Comparison of ENCODE assay signal across 2 cellular contexts in the genomic region with DNA sequence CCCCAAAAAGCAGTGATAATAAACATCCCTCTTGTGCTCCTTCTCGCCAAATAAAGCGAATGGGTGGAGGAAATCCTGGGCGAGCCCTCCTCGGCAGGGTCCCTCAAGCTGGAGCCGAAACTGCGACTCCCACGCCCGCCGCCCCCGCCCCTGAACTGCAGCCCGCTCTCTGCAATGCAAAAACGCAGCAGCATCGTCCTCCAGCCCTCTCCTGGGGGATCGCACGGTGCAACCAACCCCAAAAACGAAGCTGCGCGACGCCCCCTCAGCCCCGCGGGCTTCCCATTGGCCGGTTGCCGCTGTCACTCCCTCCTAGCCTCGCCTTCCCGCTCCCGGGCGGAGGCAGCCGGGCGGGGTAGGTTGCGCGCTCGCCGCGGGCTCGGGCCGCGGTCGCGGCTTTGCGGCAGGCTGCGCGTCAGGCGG.
TF ChIP-seq lines count a peak whose summit lies in the region.

A gene with protein sequence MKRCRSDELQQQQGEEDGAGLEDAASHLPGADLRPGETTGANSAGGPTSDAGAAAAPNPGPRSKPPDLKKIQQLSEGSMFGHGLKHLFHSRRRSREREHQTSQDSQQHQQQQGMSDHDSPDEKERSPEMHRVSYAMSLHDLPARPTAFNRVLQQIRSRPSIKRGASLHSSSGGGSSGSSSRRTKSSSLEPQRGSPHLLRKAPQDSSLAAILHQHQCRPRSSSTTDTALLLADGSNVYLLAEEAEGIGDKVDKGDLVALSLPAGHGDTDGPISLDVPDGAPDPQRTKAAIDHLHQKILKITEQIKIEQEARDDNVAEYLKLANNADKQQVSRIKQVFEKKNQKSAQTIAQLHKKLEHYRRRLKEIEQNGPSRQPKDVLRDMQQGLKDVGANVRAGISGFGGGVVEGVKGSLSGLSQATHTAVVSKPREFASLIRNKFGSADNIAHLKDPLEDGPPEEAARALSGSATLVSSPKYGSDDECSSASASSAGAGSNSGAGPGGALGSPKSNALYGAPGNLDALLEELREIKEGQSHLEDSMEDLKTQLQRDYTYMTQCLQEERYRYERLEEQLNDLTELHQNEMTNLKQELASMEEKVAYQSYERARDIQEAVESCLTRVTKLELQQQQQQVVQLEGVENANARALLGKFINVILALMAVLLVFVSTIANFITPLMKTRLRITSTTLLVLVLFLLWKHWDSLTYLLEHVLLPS (plus strand): TSS at position 363 of the 423 bp plus-strand sequence. CDS start 619 bp downstream, outside the sequence.

TF ChIP-seq in GM23338, 12 proteins besides CTCF, POLR2A, EP300 and RAD21 (continued from another document):
- TF ChIP-seq ZNF462 (CRISPR knock-in tag; IDR thresholded peaks at IDR 0.05) (no peak), POLR2AphosphoS5 (IDR thresholded peaks at IDR 0.05; ENCODE audit: low read depth) (peak; percentile 59), JUNB (IDR thresholded peaks at IDR 0.05; ENCODE audit: unreplicated experiment) (no peak), EZH2phosphoT487 (IDR thresholded peaks at IDR 0.05; ENCODE audit: unreplicated experiment) (no peak), ZNF331 (CRISPR knock-in tag; IDR thresholded peaks at IDR 0.05; ENCODE audit: low read depth) (no peak)
- TF ChIP-seq, protein P1, sequence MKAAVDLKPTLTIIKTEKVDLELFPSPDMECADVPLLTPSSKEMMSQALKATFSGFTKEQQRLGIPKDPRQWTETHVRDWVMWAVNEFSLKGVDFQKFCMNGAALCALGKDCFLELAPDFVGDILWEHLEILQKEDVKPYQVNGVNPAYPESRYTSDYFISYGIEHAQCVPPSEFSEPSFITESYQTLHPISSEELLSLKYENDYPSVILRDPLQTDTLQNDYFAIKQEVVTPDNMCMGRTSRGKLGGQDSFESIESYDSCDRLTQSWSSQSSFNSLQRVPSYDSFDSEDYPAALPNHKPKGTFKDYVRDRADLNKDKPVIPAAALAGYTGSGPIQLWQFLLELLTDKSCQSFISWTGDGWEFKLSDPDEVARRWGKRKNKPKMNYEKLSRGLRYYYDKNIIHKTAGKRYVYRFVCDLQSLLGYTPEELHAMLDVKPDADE (IDR thresholded peaks at IDR 0.05), result no peak

TF ChIP-seq in SK-N-SH treated with all-trans-retinoic acid at 6 μM for 48 hours, 23 proteins besides CTCF, POLR2A, EP300 and RAD21 (continued from another document):
- TF ChIP-seq ZC3H10 (CRISPR knock-in tag; IDR thresholded peaks at IDR 0.05) (no peak), CREB5 (CRISPR knock-in tag; IDR thresholded peaks at IDR 0.05; ENCODE audit: low read depth) (no peak), OSR1 (CRISPR knock-in tag; IDR thresholded peaks at IDR 0.05) (no peak), ZFP30 (CRISPR knock-in tag; IDR thresholded peaks at IDR 0.05) (no peak), ZNF565 (CRISPR knock-in tag; conservative IDR thresholded peaks at IDR 0.05; ENCODE audit: low read depth) (no peak), POU6F1 (CRISPR knock-in tag; IDR thresholded peaks at IDR 0.05; ENCODE audit: borderline replicate concordance, low read depth) (no peak), SNAI2 (CRISPR knock-in tag; IDR thresholded peaks at IDR 0.05) (no peak), ESRRG (CRISPR knock-in tag; IDR thresholded peaks at IDR 0.05) (no peak), ARNTL (CRISPR knock-in tag; IDR thresholded peaks at IDR 0.05; ENCODE audit: borderline replicate concordance, low read depth) (no peak)
- TF ChIP-seq, protein P2, sequence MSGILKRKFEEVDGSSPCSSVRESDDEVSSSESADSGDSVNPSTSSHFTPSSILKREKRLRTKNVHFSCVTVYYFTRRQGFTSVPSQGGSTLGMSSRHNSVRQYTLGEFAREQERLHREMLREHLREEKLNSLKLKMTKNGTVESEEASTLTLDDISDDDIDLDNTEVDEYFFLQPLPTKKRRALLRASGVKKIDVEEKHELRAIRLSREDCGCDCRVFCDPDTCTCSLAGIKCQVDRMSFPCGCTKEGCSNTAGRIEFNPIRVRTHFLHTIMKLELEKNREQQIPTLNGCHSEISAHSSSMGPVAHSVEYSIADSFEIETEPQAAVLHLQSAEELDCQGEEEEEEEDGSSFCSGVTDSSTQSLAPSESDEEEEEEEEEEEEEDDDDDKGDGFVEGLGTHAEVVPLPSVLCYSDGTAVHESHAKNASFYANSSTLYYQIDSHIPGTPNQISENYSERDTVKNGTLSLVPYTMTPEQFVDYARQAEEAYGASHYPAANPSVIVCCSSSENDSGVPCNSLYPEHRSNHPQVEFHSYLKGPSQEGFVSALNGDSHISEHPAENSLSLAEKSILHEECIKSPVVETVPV (CRISPR knock-in tag; IDR thresholded peaks at IDR 0.05), result no peak
- TF ChIP-seq, protein P3, sequence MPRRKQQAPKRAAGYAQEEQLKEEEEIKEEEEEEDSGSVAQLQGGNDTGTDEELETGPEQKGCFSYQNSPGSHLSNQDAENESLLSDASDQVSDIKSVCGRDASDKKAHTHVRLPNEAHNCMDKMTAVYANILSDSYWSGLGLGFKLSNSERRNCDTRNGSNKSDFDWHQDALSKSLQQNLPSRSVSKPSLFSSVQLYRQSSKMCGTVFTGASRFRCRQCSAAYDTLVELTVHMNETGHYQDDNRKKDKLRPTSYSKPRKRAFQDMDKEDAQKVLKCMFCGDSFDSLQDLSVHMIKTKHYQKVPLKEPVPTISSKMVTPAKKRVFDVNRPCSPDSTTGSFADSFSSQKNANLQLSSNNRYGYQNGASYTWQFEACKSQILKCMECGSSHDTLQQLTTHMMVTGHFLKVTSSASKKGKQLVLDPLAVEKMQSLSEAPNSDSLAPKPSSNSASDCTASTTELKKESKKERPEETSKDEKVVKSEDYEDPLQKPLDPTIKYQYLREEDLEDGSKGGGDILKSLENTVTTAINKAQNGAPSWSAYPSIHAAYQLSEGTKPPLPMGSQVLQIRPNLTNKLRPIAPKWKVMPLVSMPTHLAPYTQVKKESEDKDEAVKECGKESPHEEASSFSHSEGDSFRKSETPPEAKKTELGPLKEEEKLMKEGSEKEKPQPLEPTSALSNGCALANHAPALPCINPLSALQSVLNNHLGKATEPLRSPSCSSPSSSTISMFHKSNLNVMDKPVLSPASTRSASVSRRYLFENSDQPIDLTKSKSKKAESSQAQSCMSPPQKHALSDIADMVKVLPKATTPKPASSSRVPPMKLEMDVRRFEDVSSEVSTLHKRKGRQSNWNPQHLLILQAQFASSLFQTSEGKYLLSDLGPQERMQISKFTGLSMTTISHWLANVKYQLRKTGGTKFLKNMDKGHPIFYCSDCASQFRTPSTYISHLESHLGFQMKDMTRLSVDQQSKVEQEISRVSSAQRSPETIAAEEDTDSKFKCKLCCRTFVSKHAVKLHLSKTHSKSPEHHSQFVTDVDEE (CRISPR knock-in tag; IDR thresholded peaks at IDR 0.05), result no peak
